ENCODE assay signal across 20 cellular contexts in genomic region chr2:191003405-191004309, GRCh38. TPM values are rescaled to one million over a fixed set of nuclear protein-coding genes. Genes with fewer than 3 reads are reported as not detected.
DNase-seq lines count a peak whose midpoint lies in the region; ATAC-seq, FAIRE-seq and TF ChIP-seq lines count a peak whose summit lies in the region.
"Had no signal": no experiment of that assay in that cellular context is flagged by ENCODE, and none has a peak within 500 bp of the region (broad histone marks: within the 10 kb centered on the region; RNA-seq: fewer than 3 reads in every experiment).

No MANE protein-coding gene starts in this region.

- H3K9me3 ChIP-seq in CD4-positive, CD25-positive, alpha-beta regulatory T cell (ENCODE audit: control insufficient read depth in 2 of 2, low read length in 2 of 2): peaks cover 0 to 7% of the 10 kb centered on the region in 2 experiments
- H3K9me3 ChIP-seq in CD8-positive, alpha-beta T cell (ENCODE audit: low read length): no peaks in the 10 kb centered on the region
- H3K9me3 ChIP-seq in endothelial cell of umbilical vein (replicated peaks; ENCODE audit: control insufficient read depth, insufficient read depth, low read length) (no peaks in the 10 kb centered on the region), hepatocyte (ENCODE audit: low read depth) (no peaks in the 10 kb centered on the region)
- H3K9me3 ChIP-seq: Caco-2, colonic mucosa, neutrophil had no signal

- CTCF ChIA-PET in CD8-positive, alpha-beta T cell (lab: Charles Lee): no interaction called here
- CTCF ChIA-PET in activated CD8-positive, alpha-beta T cell treated with anti-CD3 and anti-CD28 coated beads, Interleukin-2, amount 10 ng/mL, durations not matched to agents 7 days and 5 days (lab: Charles Lee): interaction anchor here (1.1 to 1.8 kb wide), 4 partner anchors 8 to 152 kb away, joined by 3 to 4 read pairs (median 4); no protein-coding TSS in a partner anchor
- CTCF ChIA-PET in endothelial cell of umbilical vein (lab: Charles Lee): no interaction called here

- H3K36me3 Mint-ChIP-seq in CD4-positive, CD25-positive, alpha-beta regulatory T cell: peaks cover 86% of the 10 kb centered on the region
- peaks cover 98% of the 10 kb centered on the region for H3K36me3 Mint-ChIP-seq in CD8-positive, alpha-beta T cell
- H3K36me3 Mint-ChIP-seq in activated CD8-positive, alpha-beta T cell treated with anti-CD3 and anti-CD28 coated beads, Interleukin-2, amount 10 ng/mL, durations not matched to agents 7 days and 5 days (ENCODE audit: low read depth): peaks cover 99% of the 10 kb centered on the region

- H3K4me2 ChIP-seq in endothelial cell of umbilical vein (ENCODE audit: insufficient read depth, low read length): no peak overlapping the region
- no peak overlapping the region for H3K4me2 ChIP-seq in hepatocyte

- peaks cover 100% of the 10 kb centered on the region for H3K36me3 ChIP-seq in CD4-positive, CD25-positive, alpha-beta regulatory T cell (ENCODE audit: control insufficient read depth, insufficient read depth, low read length)
- peaks cover 89% of the 10 kb centered on the region for H3K36me3 ChIP-seq in CD8-positive, alpha-beta T cell (ENCODE audit: insufficient read depth, low read length)
- H3K36me3 ChIP-seq in endothelial cell of umbilical vein (ENCODE audit: control insufficient read depth in 2 of 2, extremely low read depth in 1 of 2, insufficient read depth in 2 of 2, low read length in 2 of 2) (peaks cover 30 to 63% of the 10 kb centered on the region in 2 experiments), hepatocyte (replicated peaks; ENCODE audit: insufficient read depth, low read depth) (no peaks in the 10 kb centered on the region)

- H3K4me1 Mint-ChIP-seq in CD4-positive, CD25-positive, alpha-beta regulatory T cell: peaks cover 37 to 80% (median 73%) of the 10 kb centered on the region in 4 donors
- peaks cover 68% of the 10 kb centered on the region for H3K4me1 Mint-ChIP-seq in CD8-positive, alpha-beta T cell (ENCODE audit: low read depth)
- H3K4me1 Mint-ChIP-seq in activated CD8-positive, alpha-beta T cell treated with anti-CD3 and anti-CD28 coated beads, Interleukin-2, amount 10 ng/mL, durations not matched to agents 7 days and 5 days (ENCODE audit: low read depth): peaks cover 92% of the 10 kb centered on the region

- no peak for ATAC-seq in CD4-positive, CD25-positive, alpha-beta regulatory T cell (ENCODE audit: low read depth in 2 of 2)
- no peak for ATAC-seq in CD8-positive, alpha-beta T cell
- peak; percentile 12 for ATAC-seq in activated CD8-positive, alpha-beta T cell treated with anti-CD3 and anti-CD28 coated beads, Interleukin-2, amount 10 ng/mL, durations not matched to agents 7 days and 5 days
- ATAC-seq in GM18861 (IDR thresholded peaks at IDR 0.05; ENCODE audit: unreplicated experiment): no peak
- ATAC-seq: HCT116, heart right ventricle had no signal

- dilution Hi-C loops in endothelial cell of umbilical vein (cut with MboI; ENCODE audit: extremely low pct_ligation_motif_present, low sequenced_read_pairs): no loop called here

- no peak overlapping the region for H3K4me3 ChIP-seq in CD4-positive, CD25-positive, alpha-beta regulatory T cell (ENCODE audit: low read depth, low read length)
- no peak overlapping the region for H3K4me3 ChIP-seq in CD8-positive, alpha-beta T cell (ENCODE audit: low read depth, low read length)
- H3K4me3 ChIP-seq in endothelial cell of umbilical vein (replicated peaks in 1 of 3; ENCODE audit: insufficient read depth in 1 of 3, low read depth in 1 of 3, low read length in 3 of 3) (no peak overlapping the region), hepatocyte (no peak overlapping the region)
- H3K4me3 ChIP-seq: colonic mucosa, heart right ventricle, spleen had no signal

- no peak for TF ChIP-seq POLR2A in endothelial cell of umbilical vein (IDR thresholded peaks at IDR 0.05; ENCODE audit: low read depth, low read length)

- H2AFZ ChIP-seq in endothelial cell of umbilical vein (ENCODE audit: low read depth, low read length) (no peak overlapping the region), hepatocyte (no peak overlapping the region)

- POLR2A ChIA-PET in CD8-positive, alpha-beta T cell (lab: Charles Lee): interaction anchor here (1.0 to 1.2 kb wide), 3 partner anchors 9 to 19 kb away, joined by 3 to 4 read pairs (median 3); no protein-coding TSS in a partner anchor
- POLR2A ChIA-PET in activated CD8-positive, alpha-beta T cell treated with anti-CD3 and anti-CD28 coated beads, Interleukin-2, amount 10 ng/mL, durations not matched to agents 7 days and 5 days (lab: Charles Lee): interaction anchor here (0.6 to 4.2 kb wide), 8 partner anchors 9 to 111 kb away, joined by 3 to 49 read pairs (median 5); partner anchors contain the start of gene STAT1
- POLR2A ChIA-PET in endothelial cell of umbilical vein (lab: Charles Lee): no interaction called here

- FAIRE-seq in endothelial cell of umbilical vein (lab: Jason Lieb, UNC): peak; percentile 15

- H4K20me1 ChIP-seq in endothelial cell of umbilical vein (replicated peaks; ENCODE audit: control insufficient read depth, extremely low read depth, insufficient read depth, low read length) (no peaks in the 10 kb centered on the region), hepatocyte (ENCODE audit: insufficient read depth, poor library complexity, severe bottlenecking) (no peaks in the 10 kb centered on the region)

- no peak for DNase-seq in CD4-positive, CD25-positive, alpha-beta regulatory T cell
- DNase-seq in CD8-positive, alpha-beta T cell: no peak
- DNase-seq in activated CD8-positive, alpha-beta T cell treated with anti-CD3 and anti-CD28 coated beads, Interleukin-2, amount 10 ng/mL, durations not matched to agents 7 days and 5 days: no peak
- no peak for DNase-seq in endothelial cell of umbilical vein (ENCODE audit: low read depth, low spot score)
- no peak for DNase-seq in DMS153 treated with DMSO at 0.1 percent for 48 hours (lab: John Stamatoyannopoulos, UW; ENCODE audit: unreplicated experiment)
- no peak for DNase-seq in hepatocyte (ENCODE audit: low spot score)
- no peak for DNase-seq in activated CD4-positive, CD25-positive, alpha-beta regulatory T cell treated with anti-CD3 and anti-CD28 coated beads, Interleukin-2, amount 50 U/mL, for 72 hours
- DNase-seq: activated CD4-positive, CD25-positive, alpha-beta regulatory T cell; activated CD8-positive, alpha-beta memory T cell treated with anti-CD3 and anti-CD28 coated beads, Interleukin-2, amount 50 U/mL, for 48 hours; Caco-2; colonic mucosa; heart right ventricle; NCI-H2081; NCI-H510A treated with DMSO at 0.1 percent for 48 hours; spleen; stimulated activated CD4-positive, alpha-beta T cell treated with anti-CD3 and anti-CD28 coated beads, Interleukin-4, amount 100 ng/mL, for 24 hours; T1000 had no signal

- no peak overlapping the region for H3K9ac ChIP-seq in endothelial cell of umbilical vein (replicated peaks; ENCODE audit: extremely low read depth, insufficient read depth, low read length)

- peak overlapping the region; percentile 7 to 88 (median 70) for H3K27ac Mint-ChIP-seq in CD4-positive, CD25-positive, alpha-beta regulatory T cell
- H3K27ac Mint-ChIP-seq in CD8-positive, alpha-beta T cell: peak overlapping the region; percentile 86
- H3K27ac Mint-ChIP-seq in activated CD8-positive, alpha-beta T cell treated with anti-CD3 and anti-CD28 coated beads, Interleukin-2, amount 10 ng/mL, durations not matched to agents 7 days and 5 days: peak overlapping the region; percentile 31

- peak overlapping the region in 1 of 4 donors; percentile 11 for H3K4me3 Mint-ChIP-seq in CD4-positive, CD25-positive, alpha-beta regulatory T cell
- H3K4me3 Mint-ChIP-seq in CD8-positive, alpha-beta T cell: no peak overlapping the region
- no peak overlapping the region for H3K4me3 Mint-ChIP-seq in activated CD8-positive, alpha-beta T cell treated with anti-CD3 and anti-CD28 coated beads, Interleukin-2, amount 10 ng/mL, durations not matched to agents 7 days and 5 days

- H3K27me3 ChIP-seq in CD4-positive, CD25-positive, alpha-beta regulatory T cell (ENCODE audit: control insufficient read depth, insufficient read depth, low read length): no peaks in the 10 kb centered on the region
- H3K27me3 ChIP-seq in CD8-positive, alpha-beta T cell (ENCODE audit: insufficient read depth, low read length): no peaks in the 10 kb centered on the region
- H3K27me3 ChIP-seq in endothelial cell of umbilical vein (ENCODE audit: control insufficient read depth in 2 of 2, insufficient read depth in 2 of 2, low read length in 2 of 2) (no peaks in the 10 kb centered on the region), hepatocyte (no peaks in the 10 kb centered on the region)
- H3K27me3 ChIP-seq: colonic mucosa, heart right ventricle, neutrophil, spleen had no signal

- H3K79me2 ChIP-seq in endothelial cell of umbilical vein (ENCODE audit: control insufficient read depth, insufficient read depth, low read length): no peaks in the 10 kb centered on the region
- no peaks in the 10 kb centered on the region for H3K79me2 ChIP-seq in hepatocyte

- BruUV-seq in endothelial cell of umbilical vein (replicated peaks; lab: Mats Ljungman, UMichigan): no TSS peak

- TF ChIP-seq CTCF in CD8-positive, alpha-beta T cell (IDR thresholded peaks at IDR 0.05): no peak
- TF ChIP-seq CTCF in endothelial cell of umbilical vein (IDR thresholded peaks at IDR 0.05; ENCODE audit: extremely low read depth in 1 of 2, insufficient read depth in 1 of 2, low read depth in 1 of 2, low read length in 2 of 2) (no peak), hepatocyte (IDR thresholded peaks at IDR 0.05; ENCODE audit: poor library complexity) (no peak)

- peaks cover 0 to 5% (median 1%) of the 10 kb centered on the region in 7 donors for H3K9me3 Mint-ChIP-seq in CD4-positive, CD25-positive, alpha-beta regulatory T cell
- H3K9me3 Mint-ChIP-seq in CD8-positive, alpha-beta T cell: peaks cover 7% of the 10 kb centered on the region
- no peaks in the 10 kb centered on the region for H3K9me3 Mint-ChIP-seq in activated CD8-positive, alpha-beta T cell treated with anti-CD3 and anti-CD28 coated beads, Interleukin-2, amount 10 ng/mL, durations not matched to agents 7 days and 5 days (ENCODE audit: insufficient read depth)

- H3K4me1 ChIP-seq in CD4-positive, CD25-positive, alpha-beta regulatory T cell (ENCODE audit: control insufficient read depth, insufficient read depth, low read length, poor library complexity, severe bottlenecking): peaks cover 23% of the 10 kb centered on the region
- H3K4me1 ChIP-seq in CD8-positive, alpha-beta T cell (ENCODE audit: insufficient read depth, low read length): peaks cover 22% of the 10 kb centered on the region
- H3K4me1 ChIP-seq in endothelial cell of umbilical vein (ENCODE audit: control insufficient read depth, extremely low read depth, insufficient read depth, low read length) (no peaks in the 10 kb centered on the region), hepatocyte (ENCODE audit: insufficient read depth) (no peaks in the 10 kb centered on the region)
- H3K4me1 ChIP-seq: colonic mucosa had no signal

- no peak overlapping the region for H3K27ac ChIP-seq in CD4-positive, CD25-positive, alpha-beta regulatory T cell (ENCODE audit: insufficient read depth, low read length, poor library complexity, severe bottlenecking)
- H3K27ac ChIP-seq in CD8-positive, alpha-beta T cell (ENCODE audit: low read depth, low read length): no peak overlapping the region
- no peak overlapping the region for H3K27ac ChIP-seq in endothelial cell of umbilical vein (ENCODE audit: insufficient read depth, low read depth, low read length)
- no peak overlapping the region for H3K27ac ChIP-seq in hepatocyte
- H3K27ac ChIP-seq: colonic mucosa, heart right ventricle, neutrophil had no signal

- intact Hi-C loops in CD8-positive, alpha-beta T cell (cut with DNase I, micrococcal nuclease): loop anchor here in 1 of 2 experiments (2.0 kb wide), 1 partner anchor 13 kb away; no protein-coding TSS in a partner anchor
- intact Hi-C loops in endothelial cell of umbilical vein (cut with micrococcal nuclease): no loop called here

- WGBS in hepatocyte (ENCODE audit: low lambda C conversion rate, missing lambda C conversion rate): 98% methylated on average over 6 of the region's 6 CpGs

- H3K9me1 ChIP-seq in endothelial cell of umbilical vein (replicated peaks; ENCODE audit: control insufficient read depth, extremely low read depth, insufficient read depth, low read length): no peaks in the 10 kb centered on the region

- no peaks in the 10 kb centered on the region for H3K9me2 ChIP-seq in hepatocyte (replicated peaks; ENCODE audit: insufficient read depth)

- H3K27me3 Mint-ChIP-seq in CD4-positive, CD25-positive, alpha-beta regulatory T cell: no peaks in the 10 kb centered on the region
- H3K27me3 Mint-ChIP-seq in CD8-positive, alpha-beta T cell (ENCODE audit: low read depth): no peaks in the 10 kb centered on the region
- H3K27me3 Mint-ChIP-seq in activated CD8-positive, alpha-beta T cell treated with anti-CD3 and anti-CD28 coated beads, Interleukin-2, amount 10 ng/mL, durations not matched to agents 7 days and 5 days (ENCODE audit: low read depth): no peaks in the 10 kb centered on the region

RNA-seq across cellular contexts. Expression of gene STAT1, which starts 10.3 kb away (rescaled TPM):
- total RNA-seq in CD4-positive, CD25-positive, alpha-beta regulatory T cell: 262 TPM
- polyA plus RNA-seq in CD4-positive, CD25-positive, alpha-beta regulatory T cell: 100 to 1,000 TPM; 198 to 331 (median 274) TPM
- total RNA-seq in CD8-positive, alpha-beta T cell: 10 to 100 TPM; 66.7 to 69.9 TPM
- total RNA-seq in activated CD8-positive, alpha-beta T cell treated with anti-CD3 and anti-CD28 coated beads, Interleukin-2, amount 10 ng/mL, durations not matched to agents 7 days and 5 days: 100 to 1,000 TPM; 472 to 473 TPM
- 59.2 and 67.6 TPM in 2 replicates for total RNA-seq in endothelial cell of umbilical vein
- polyA plus RNA-seq in endothelial cell of umbilical vein: 56.1 and 64.2 TPM in 2 replicates
- polyA plus RNA-seq in endothelial cell of umbilical vein (2011; cell fraction: cytosol; rRNA removed): 56.9 and 57.6 TPM in 2 replicates
- 108 and 111 TPM in 2 replicates for polyA plus RNA-seq in endothelial cell of umbilical vein (2011; cell fraction: nucleus; rRNA removed)
- polyA plus RNA-seq in endothelial cell of umbilical vein (2012): 78.7 and 102 TPM in 2 replicates
- 132 and 160 TPM in 2 replicates for polyA minus RNA-seq in endothelial cell of umbilical vein
- 25.5 TPM for polyA minus RNA-seq in endothelial cell of umbilical vein (2011; cell fraction: cytosol; rRNA and poly(A)+ RNA removed)
- polyA minus RNA-seq in endothelial cell of umbilical vein (2011; cell fraction: nucleus; rRNA and poly(A)+ RNA removed): 147 and 163 TPM in 2 replicates
- total RNA-seq in hepatocyte: 102 and 124 TPM in 2 replicates
- 53.3 and 70.9 TPM in 2 replicates for polyA plus RNA-seq in hepatocyte

Comparison
In these comparisons a context has a peak if more than half of its experiments do, and no peak if none do; other contexts are left out.
1. H3K27ac Mint-ChIP-seq: peak in every context shown above with its lines; median percentile 86 in CD8-positive, alpha-beta T cell; 70 in CD4-positive, CD25-positive, alpha-beta regulatory T cell; 31 in activated CD8-positive, alpha-beta T cell treated with anti-CD3 and anti-CD28 coated beads, Interleukin-2, amount 10 ng/mL, durations not matched to agents 7 days and 5 days.